Comparison of ENCODE assay signal across 1 cellular context in the genomic region with DNA sequence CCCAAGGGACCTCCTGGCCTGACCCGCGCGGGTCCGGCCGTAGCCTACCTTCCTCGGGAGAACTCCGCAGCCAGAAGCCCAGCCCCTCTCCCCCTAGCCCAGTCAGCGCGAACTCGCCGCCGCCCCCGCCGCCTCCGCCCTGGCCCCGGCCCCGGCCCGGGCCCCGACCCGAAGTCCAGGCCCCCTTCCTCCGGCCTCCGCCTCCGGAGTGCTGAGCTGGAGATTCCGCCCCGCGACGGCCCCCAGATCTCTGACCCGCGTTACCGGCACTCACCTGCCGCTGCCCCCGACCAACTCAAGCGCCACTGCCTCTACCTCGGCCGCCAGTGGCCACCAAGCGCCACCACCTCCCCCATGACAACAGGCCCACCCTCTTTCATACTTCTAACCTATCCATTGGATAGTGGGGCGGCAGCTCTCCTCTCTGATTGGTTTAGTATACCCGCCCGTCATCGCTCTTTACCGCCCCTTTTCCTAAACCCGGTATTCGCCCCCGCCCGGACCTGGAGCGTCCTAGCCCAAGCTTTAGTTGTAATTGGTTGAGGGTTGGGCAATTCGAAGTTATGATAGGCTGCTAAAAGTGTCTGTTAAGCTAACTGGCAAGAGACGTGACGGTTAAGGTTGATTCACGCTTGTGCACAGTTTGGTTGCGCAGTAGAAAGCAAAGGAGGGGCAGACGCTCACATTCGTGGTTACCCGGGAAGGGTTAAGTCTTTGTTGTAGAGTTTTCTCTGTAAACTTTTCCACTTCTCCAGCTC.
TF ChIP-seq lines count a peak whose summit lies in the region.

TSS of gene NUMB (minus strand) at position 328 of the 758 bp plus-strand sequence. CDS start 102,795 bp downstream, outside the sequence.

TF ChIP-seq in H1, 55 proteins besides CTCF, POLR2A, EP300 and RAD21 (continued from another document):
- TF ChIP-seq EGR1 (IDR thresholded peaks at IDR 0.05; ENCODE audit: borderline replicate concordance, low read depth, low read length) (peak; percentile 71; the same call in 1 of the 2 replicates), TBP (IDR thresholded peaks at IDR 0.05; ENCODE audit: low read depth, low read length) (peak; percentile 93), BACH1 (IDR thresholded peaks at IDR 0.05; ENCODE audit: low read length) (no peak), JUN (IDR thresholded peaks at IDR 0.05; ENCODE audit: low read depth, low read length) (no peak), RNF2 (IDR thresholded peaks at IDR 0.05; ENCODE audit: borderline replicate concordance, low read depth, low read length, missing control alignments, poor library complexity, severe bottlenecking) (no peak), NRF1 (IDR thresholded peaks at IDR 0.05; ENCODE audit: low read depth, low read length) (no peak), CHD1 (IDR thresholded peaks at IDR 0.05; ENCODE audit: low read depth, low read length) (no peak), CREB1 (IDR thresholded peaks at IDR 0.05) (peak; percentile 83), POLR2AphosphoS5 (IDR thresholded peaks at IDR 0.05; ENCODE audit: low read depth, low read length) (peak; percentile 89), HDAC2 (IDR thresholded peaks at IDR 0.05; ENCODE audit: borderline replicate concordance in 1 of 2, low read depth in 2 of 2, low read length in 2 of 2) (0 out of 4 replicates have a peak, but pooled peaks of 1 of the 2 experiments have one; percentile 14), CHD2 (IDR thresholded peaks at IDR 0.05; ENCODE audit: low read length) (no peak; the same call in none of the 2 replicates), KDM1A (IDR thresholded peaks at IDR 0.05; ENCODE audit: borderline replicate concordance, low read length) (no peak), TAF7 (optimal IDR thresholded peaks at IDR 0.05; ENCODE audit: borderline replicate concordance, low read depth, low read length) (no peak), BCL11A (IDR thresholded peaks at IDR 0.05; ENCODE audit: low read depth in 2 of 2, low read length in 2 of 2) (no peak), SP2 (IDR thresholded peaks at IDR 0.05; ENCODE audit: low read length) (peak; percentile 95), EZH2 (IDR thresholded peaks at IDR 0.05; ENCODE audit: low read depth, low read length, severe bottlenecking) (no peak), CEBPB (IDR thresholded peaks at IDR 0.05; ENCODE audit: low read depth, low read length) (peak; percentile 92), CBX5 (IDR thresholded peaks at IDR 0.05; ENCODE audit: low read depth, low read length) (no peak), TEAD4 (IDR thresholded peaks at IDR 0.05; ENCODE audit: low read depth, low read length) (peak; percentile 54; the same call in 1 of the 2 replicates), HDAC6 (IDR thresholded peaks at IDR 0.05; ENCODE audit: low read depth, low read length) (no peak), SIX5 (IDR thresholded peaks at IDR 0.05; ENCODE audit: low read depth, low read length) (no peak), E2F6 (IDR thresholded peaks at IDR 0.05) (no peak), SRF (IDR thresholded peaks at IDR 0.05; ENCODE audit: low read depth, low read length) (no peak), RXRA (IDR thresholded peaks at IDR 0.05; ENCODE audit: insufficient read depth, low read depth, low read length) (no peak), YY1 (IDR thresholded peaks at IDR 0.05; ENCODE audit: low read depth, low read length) (no peak), RFX5 (IDR thresholded peaks at IDR 0.05; ENCODE audit: borderline replicate concordance, low read depth, low read length) (no peak), FOSL1 (IDR thresholded peaks at IDR 0.05; ENCODE audit: insufficient read depth, low read depth, low read length) (no peak), SIN3A (conservative IDR thresholded peaks at IDR 0.05 in 1 of 2, IDR thresholded peaks at IDR 0.05 in 1 of 2; ENCODE audit: low read depth in 1 of 2, low read length in 2 of 2) (peak in 1 of 2 experiments; percentile 47; a peak in 1 of 4 replicates), KDM4A (IDR thresholded peaks at IDR 0.05; ENCODE audit: low read depth, low read length, severe bottlenecking) (peak; percentile 14), ATF3 (IDR thresholded peaks at IDR 0.05; ENCODE audit: insufficient read depth, low read depth, low read length) (no peak), TCF12 (IDR thresholded peaks at IDR 0.05; ENCODE audit: low read depth, low read length) (0 out of 2 replicates have a peak, but pooled peaks have one; percentile 77), GABPA (IDR thresholded peaks at IDR 0.05; ENCODE audit: borderline replicate concordance, insufficient read depth, low read length) (no peak), SP1 (IDR thresholded peaks at IDR 0.05; ENCODE audit: low read depth, low read length) (peak; percentile 99), MAX (IDR thresholded peaks at IDR 0.05) (0 out of 2 replicates have a peak, but pooled peaks have one; percentile 8), BRCA1 (IDR thresholded peaks at IDR 0.05; ENCODE audit: low read depth, low read length) (no peak), ZNF274 (IDR thresholded peaks at IDR 0.05; ENCODE audit: borderline replicate concordance, extremely low read depth, low read length) (no peak), TAF1 (IDR thresholded peaks at IDR 0.05; ENCODE audit: low read depth, low read length) (peak; percentile 94), NANOG (IDR thresholded peaks at IDR 0.05; ENCODE audit: insufficient read depth, low read depth, low read length, poor library complexity, severe bottlenecking) (no peak), SP4 (IDR thresholded peaks at IDR 0.05; ENCODE audit: low read length) (peak; percentile 97), RBBP5 (IDR thresholded peaks at IDR 0.05; ENCODE audit: borderline replicate concordance, low read depth, low read length) (no peak), PHF8 (conservative IDR thresholded peaks at IDR 0.05; ENCODE audit: low read depth, low read length) (peak; percentile 59)
- TF ChIP-seq, protein P1, sequence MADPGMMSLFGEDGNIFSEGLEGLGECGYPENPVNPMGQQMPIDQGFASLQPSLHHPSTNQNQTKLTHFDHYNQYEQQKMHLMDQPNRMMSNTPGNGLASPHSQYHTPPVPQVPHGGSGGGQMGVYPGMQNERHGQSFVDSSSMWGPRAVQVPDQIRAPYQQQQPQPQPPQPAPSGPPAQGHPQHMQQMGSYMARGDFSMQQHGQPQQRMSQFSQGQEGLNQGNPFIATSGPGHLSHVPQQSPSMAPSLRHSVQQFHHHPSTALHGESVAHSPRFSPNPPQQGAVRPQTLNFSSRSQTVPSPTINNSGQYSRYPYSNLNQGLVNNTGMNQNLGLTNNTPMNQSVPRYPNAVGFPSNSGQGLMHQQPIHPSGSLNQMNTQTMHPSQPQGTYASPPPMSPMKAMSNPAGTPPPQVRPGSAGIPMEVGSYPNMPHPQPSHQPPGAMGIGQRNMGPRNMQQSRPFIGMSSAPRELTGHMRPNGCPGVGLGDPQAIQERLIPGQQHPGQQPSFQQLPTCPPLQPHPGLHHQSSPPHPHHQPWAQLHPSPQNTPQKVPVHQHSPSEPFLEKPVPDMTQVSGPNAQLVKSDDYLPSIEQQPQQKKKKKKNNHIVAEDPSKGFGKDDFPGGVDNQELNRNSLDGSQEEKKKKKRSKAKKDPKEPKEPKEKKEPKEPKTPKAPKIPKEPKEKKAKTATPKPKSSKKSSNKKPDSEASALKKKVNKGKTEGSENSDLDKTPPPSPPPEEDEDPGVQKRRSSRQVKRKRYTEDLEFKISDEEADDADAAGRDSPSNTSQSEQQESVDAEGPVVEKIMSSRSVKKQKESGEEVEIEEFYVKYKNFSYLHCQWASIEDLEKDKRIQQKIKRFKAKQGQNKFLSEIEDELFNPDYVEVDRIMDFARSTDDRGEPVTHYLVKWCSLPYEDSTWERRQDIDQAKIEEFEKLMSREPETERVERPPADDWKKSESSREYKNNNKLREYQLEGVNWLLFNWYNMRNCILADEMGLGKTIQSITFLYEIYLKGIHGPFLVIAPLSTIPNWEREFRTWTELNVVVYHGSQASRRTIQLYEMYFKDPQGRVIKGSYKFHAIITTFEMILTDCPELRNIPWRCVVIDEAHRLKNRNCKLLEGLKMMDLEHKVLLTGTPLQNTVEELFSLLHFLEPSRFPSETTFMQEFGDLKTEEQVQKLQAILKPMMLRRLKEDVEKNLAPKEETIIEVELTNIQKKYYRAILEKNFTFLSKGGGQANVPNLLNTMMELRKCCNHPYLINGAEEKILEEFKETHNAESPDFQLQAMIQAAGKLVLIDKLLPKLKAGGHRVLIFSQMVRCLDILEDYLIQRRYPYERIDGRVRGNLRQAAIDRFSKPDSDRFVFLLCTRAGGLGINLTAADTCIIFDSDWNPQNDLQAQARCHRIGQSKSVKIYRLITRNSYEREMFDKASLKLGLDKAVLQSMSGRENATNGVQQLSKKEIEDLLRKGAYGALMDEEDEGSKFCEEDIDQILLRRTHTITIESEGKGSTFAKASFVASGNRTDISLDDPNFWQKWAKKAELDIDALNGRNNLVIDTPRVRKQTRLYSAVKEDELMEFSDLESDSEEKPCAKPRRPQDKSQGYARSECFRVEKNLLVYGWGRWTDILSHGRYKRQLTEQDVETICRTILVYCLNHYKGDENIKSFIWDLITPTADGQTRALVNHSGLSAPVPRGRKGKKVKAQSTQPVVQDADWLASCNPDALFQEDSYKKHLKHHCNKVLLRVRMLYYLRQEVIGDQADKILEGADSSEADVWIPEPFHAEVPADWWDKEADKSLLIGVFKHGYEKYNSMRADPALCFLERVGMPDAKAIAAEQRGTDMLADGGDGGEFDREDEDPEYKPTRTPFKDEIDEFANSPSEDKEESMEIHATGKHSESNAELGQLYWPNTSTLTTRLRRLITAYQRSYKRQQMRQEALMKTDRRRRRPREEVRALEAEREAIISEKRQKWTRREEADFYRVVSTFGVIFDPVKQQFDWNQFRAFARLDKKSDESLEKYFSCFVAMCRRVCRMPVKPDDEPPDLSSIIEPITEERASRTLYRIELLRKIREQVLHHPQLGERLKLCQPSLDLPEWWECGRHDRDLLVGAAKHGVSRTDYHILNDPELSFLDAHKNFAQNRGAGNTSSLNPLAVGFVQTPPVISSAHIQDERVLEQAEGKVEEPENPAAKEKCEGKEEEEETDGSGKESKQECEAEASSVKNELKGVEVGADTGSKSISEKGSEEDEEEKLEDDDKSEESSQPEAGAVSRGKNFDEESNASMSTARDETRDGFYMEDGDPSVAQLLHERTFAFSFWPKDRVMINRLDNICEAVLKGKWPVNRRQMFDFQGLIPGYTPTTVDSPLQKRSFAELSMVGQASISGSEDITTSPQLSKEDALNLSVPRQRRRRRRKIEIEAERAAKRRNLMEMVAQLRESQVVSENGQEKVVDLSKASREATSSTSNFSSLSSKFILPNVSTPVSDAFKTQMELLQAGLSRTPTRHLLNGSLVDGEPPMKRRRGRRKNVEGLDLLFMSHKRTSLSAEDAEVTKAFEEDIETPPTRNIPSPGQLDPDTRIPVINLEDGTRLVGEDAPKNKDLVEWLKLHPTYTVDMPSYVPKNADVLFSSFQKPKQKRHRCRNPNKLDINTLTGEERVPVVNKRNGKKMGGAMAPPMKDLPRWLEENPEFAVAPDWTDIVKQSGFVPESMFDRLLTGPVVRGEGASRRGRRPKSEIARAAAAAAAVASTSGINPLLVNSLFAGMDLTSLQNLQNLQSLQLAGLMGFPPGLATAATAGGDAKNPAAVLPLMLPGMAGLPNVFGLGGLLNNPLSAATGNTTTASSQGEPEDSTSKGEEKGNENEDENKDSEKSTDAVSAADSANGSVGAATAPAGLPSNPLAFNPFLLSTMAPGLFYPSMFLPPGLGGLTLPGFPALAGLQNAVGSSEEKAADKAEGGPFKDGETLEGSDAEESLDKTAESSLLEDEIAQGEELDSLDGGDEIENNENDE (IDR thresholded peaks at IDR 0.05; ENCODE audit: insufficient replicate concordance, low read length), result no peak
- TF ChIP-seq, protein P2, sequence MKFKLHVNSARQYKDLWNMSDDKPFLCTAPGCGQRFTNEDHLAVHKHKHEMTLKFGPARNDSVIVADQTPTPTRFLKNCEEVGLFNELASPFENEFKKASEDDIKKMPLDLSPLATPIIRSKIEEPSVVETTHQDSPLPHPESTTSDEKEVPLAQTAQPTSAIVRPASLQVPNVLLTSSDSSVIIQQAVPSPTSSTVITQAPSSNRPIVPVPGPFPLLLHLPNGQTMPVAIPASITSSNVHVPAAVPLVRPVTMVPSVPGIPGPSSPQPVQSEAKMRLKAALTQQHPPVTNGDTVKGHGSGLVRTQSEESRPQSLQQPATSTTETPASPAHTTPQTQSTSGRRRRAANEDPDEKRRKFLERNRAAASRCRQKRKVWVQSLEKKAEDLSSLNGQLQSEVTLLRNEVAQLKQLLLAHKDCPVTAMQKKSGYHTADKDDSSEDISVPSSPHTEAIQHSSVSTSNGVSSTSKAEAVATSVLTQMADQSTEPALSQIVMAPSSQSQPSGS (IDR thresholded peaks at IDR 0.05; ENCODE audit: low read length), result no peak
TF ChIP-seq in H1: peak in this region for 18.
